Comparison of ENCODE assay signal across 16 cellular contexts in the genomic region with DNA sequence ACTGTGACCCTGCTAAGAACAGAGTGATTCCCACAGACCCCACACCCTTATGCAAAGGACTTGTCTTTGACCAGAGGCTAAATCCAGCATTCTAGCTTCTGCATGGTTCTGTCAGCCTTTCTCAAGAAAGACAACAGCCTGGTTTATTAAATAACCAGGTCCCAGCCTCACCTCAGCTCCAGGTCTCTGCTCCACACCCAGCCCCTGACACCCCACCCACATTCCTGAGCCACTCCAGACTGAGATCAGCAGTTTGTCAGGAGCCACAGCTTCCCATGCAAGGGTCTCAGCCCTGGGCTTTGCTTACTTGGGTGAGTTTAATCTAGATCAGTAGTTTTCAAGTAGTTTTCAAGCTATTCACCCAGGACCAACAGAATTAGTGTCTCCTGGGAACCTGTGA.
DNase-seq lines count a peak whose midpoint lies in the region; ATAC-seq and TF ChIP-seq lines count a peak whose summit lies in the region.
"Had no signal": no experiment of that assay in that cellular context is flagged by ENCODE, and none has a peak within 500 bp of the region (broad histone marks: within the 10 kb centered on the region; RNA-seq: fewer than 3 reads in every experiment).

No MANE protein-coding gene starts in this region.

- H3K4me1 ChIP-seq in hepatocyte (ENCODE audit: insufficient read depth) (peaks cover 15% of the 10 kb centered on the region), mucosa of descending colon (ENCODE audit: low read depth) (peaks cover 8% of the 10 kb centered on the region), upper lobe of left lung (peaks cover 50 to 55% (median 52%) of the 10 kb centered on the region in 4 donors)

- no peaks in the 10 kb centered on the region for H3K79me2 ChIP-seq in hepatocyte

- no peaks in the 10 kb centered on the region for H3K27me3 ChIP-seq in hepatocyte
- H3K27me3 ChIP-seq in upper lobe of left lung, result no peaks in the 10 kb centered on the region

- no peak for TF ChIP-seq POLR2A in upper lobe of left lung (IDR thresholded peaks at IDR 0.05)

- ATAC-seq in mucosa of descending colon, result peak; percentile 79
- peak; percentile 30 to 76 for ATAC-seq in upper lobe of left lung (ENCODE audit: low FRiP score in 2 of 2)
- no peak for ATAC-seq in GM21360 (IDR thresholded peaks at IDR 0.05; ENCODE audit: unreplicated experiment)
- no peak for ATAC-seq in HG03439 (IDR thresholded peaks at IDR 0.05; ENCODE audit: unreplicated experiment)
- ATAC-seq: Right ventricle myocardium inferior had no signal

- peak overlapping the region; percentile 34 for H3K4me2 ChIP-seq in hepatocyte
- H3K4me2 ChIP-seq: PC-9 had no signal

- H3K4me3 ChIP-seq in hepatocyte (no peak overlapping the region), mucosa of descending colon (no peak overlapping the region), upper lobe of left lung (no peak overlapping the region)
- H3K4me3 ChIP-seq: PC-9 had no signal

- H4K20me1 ChIP-seq in hepatocyte (ENCODE audit: insufficient read depth, poor library complexity, severe bottlenecking), result no peaks in the 10 kb centered on the region

- H3K27ac ChIP-seq in hepatocyte (peak overlapping the region; percentile 80), upper lobe of left lung (peak overlapping the region; percentile 60 to 75 (median 68))
- H3K27ac ChIP-seq: HL-60, PC-9 had no signal

- H3K9me3 ChIP-seq in hepatocyte (ENCODE audit: low read depth), result no peaks in the 10 kb centered on the region
- no peaks in the 10 kb centered on the region for H3K9me3 ChIP-seq in mucosa of descending colon
- H3K9me3 ChIP-seq in upper lobe of left lung, result no peaks in the 10 kb centered on the region

- H3K36me3 ChIP-seq in hepatocyte (replicated peaks; ENCODE audit: insufficient read depth, low read depth), result no peaks in the 10 kb centered on the region
- H3K36me3 ChIP-seq in mucosa of descending colon (ENCODE audit: low read depth), result no peaks in the 10 kb centered on the region
- H3K36me3 ChIP-seq in upper lobe of left lung, result no peaks in the 10 kb centered on the region

- TF ChIP-seq CTCF in hepatocyte (IDR thresholded peaks at IDR 0.05; ENCODE audit: poor library complexity) (no peak), mucosa of descending colon (IDR thresholded peaks at IDR 0.05) (no peak), upper lobe of left lung (IDR thresholded peaks at IDR 0.05) (no peak)

- DNase-seq in LoVo (ENCODE audit: low spot score) (peak; percentile 67), hepatocyte (ENCODE audit: low spot score) (peak; percentile 60), mucosa of descending colon (peak in 2 of 3 donors; percentile 47 to 53), upper lobe of left lung (peak in 1 of 2 donors; percentile 60), HPDE6-E6E7 (ENCODE audit: extremely low spot score) (no peak)
- DNase-seq: CD4-positive, CD25-positive, alpha-beta regulatory T cell; DMS79; GOT3; KBM-7; NCI-H1048; NCI-H146; PC-9 had no signal

- H2AFZ ChIP-seq in hepatocyte, result no peak overlapping the region
- H2AFZ ChIP-seq: PC-9 had no signal

- no peaks in the 10 kb centered on the region for H3K9me2 ChIP-seq in hepatocyte (replicated peaks; ENCODE audit: insufficient read depth)

- no peak for TF ChIP-seq EP300 in upper lobe of left lung (IDR thresholded peaks at IDR 0.05)

- intact Hi-C loops in mucosa of descending colon (cut with DNase I, micrococcal nuclease), result no loop called here

Comparison
In these comparisons a context has a peak if more than half of its experiments do, and no peak if none do; other contexts are left out.
1. ATAC-seq: peak in mucosa of descending colon (single experiment) and upper lobe of left lung (2 of 2); none in GM21360 (single experiment) and HG03439 (single experiment).